ENCODE assay signal across 1 cellular context in genomic region chr16:1102921-1103648, GRCh38.
TF ChIP-seq lines count a peak whose summit lies in the region.

No MANE protein-coding gene starts in this region.

TF ChIP-seq in HepG2, 621 proteins besides CTCF, POLR2A, EP300 and RAD21 (continued from another document):
- TF ChIP-seq PATZ1 (CRISPR knock-in tag; IDR thresholded peaks at IDR 0.05) (peak; percentile 69; the same call in 1 of the 2 replicates), ZNF816 (CRISPR knock-in tag; IDR thresholded peaks at IDR 0.05; ENCODE audit: borderline replicate concordance) (no peak), ZNF687 (CRISPR knock-in tag; IDR thresholded peaks at IDR 0.05) (0 out of 2 replicates have a peak, but pooled peaks have one; percentile 27), ZNF124 (CRISPR knock-in tag; IDR thresholded peaks at IDR 0.05) (0 out of 2 replicates have a peak, but pooled peaks have one; percentile 22), IRF2 (CRISPR knock-in tag; IDR thresholded peaks at IDR 0.05) (no peak), STAG1 (CRISPR knock-in tag; IDR thresholded peaks at IDR 0.05) (peak; percentile 86), HOXA3 (CRISPR knock-in tag; IDR thresholded peaks at IDR 0.05) (peak; percentile 33; the same call in 1 of the 2 replicates), SMC3 (IDR thresholded peaks at IDR 0.05; ENCODE audit: low read length) (peak; percentile 3; the same call in 1 of the 2 replicates), HIC2 (CRISPR knock-in tag; IDR thresholded peaks at IDR 0.05; ENCODE audit: low read depth) (no peak), YEATS4 (CRISPR knock-in tag; IDR thresholded peaks at IDR 0.05; ENCODE audit: borderline replicate concordance) (no peak), ZNF281 (CRISPR knock-in tag; IDR thresholded peaks at IDR 0.05; ENCODE audit: borderline replicate concordance) (no peak), ARNT (IDR thresholded peaks at IDR 0.05) (no peak), TBP (CRISPR knock-in tag; IDR thresholded peaks at IDR 0.05) (no peak), HNRNPK (IDR thresholded peaks at IDR 0.05; ENCODE audit: low read depth, low read length, poor library complexity, severe bottlenecking) (peak; percentile 28), KDM2A (CRISPR knock-in tag; IDR thresholded peaks at IDR 0.05; ENCODE audit: borderline replicate concordance, low read depth) (peak; percentile 35; the same call in 1 of the 2 replicates), SP4 (CRISPR knock-in tag; IDR thresholded peaks at IDR 0.05) (no peak), ZNF563 (CRISPR knock-in tag; IDR thresholded peaks at IDR 0.05) (no peak), ZNF207 (IDR thresholded peaks at IDR 0.05; ENCODE audit: borderline replicate concordance) (no peak)
